25 cellular contexts compared by ENCODE assay signal in genomic region chr3:187536185-187536584, GRCh38.
"Had no signal": no experiment of that assay in that cellular context is flagged by ENCODE, and none has a peak within 500 bp of the region (broad histone marks: within the 10 kb centered on the region; RNA-seq: fewer than 3 reads in every experiment).

No MANE protein-coding gene starts in this region.

- H2AFZ ChIP-seq: hepatocyte had no signal

- H3K4me2 ChIP-seq: hepatocyte had no signal

- FAIRE-seq: endometrium, frontal cortex, kidney had no signal

- H3K79me2 ChIP-seq: hepatocyte had no signal

- H3K36me3 ChIP-seq: colonic mucosa, gastroesophageal sphincter, heart left ventricle, left lung, lower lobe of right lung had no signal

- H3K4me1 ChIP-seq: colonic mucosa, foreskin keratinocyte, gastroesophageal sphincter, heart left ventricle, left lung, lower lobe of right lung had no signal

- ATAC-seq: effector memory CD8-positive, alpha-beta T cell; esophagus mucosa; foreskin keratinocyte; gastroesophageal sphincter; heart left ventricle; left lung; left ventricle myocardium superior; lower lobe of right lung; mucosa of descending colon had no signal

- H3K9me3 ChIP-seq: colonic mucosa, heart left ventricle, lower lobe of right lung, mucosa of descending colon had no signal

- H3K27me3 ChIP-seq: colonic mucosa, foreskin keratinocyte, gastroesophageal sphincter, hepatocyte, left lung had no signal

- DNase-seq: colonic mucosa; cortex of kidney; effector CD8-positive, alpha-beta T cell; effector memory CD8-positive, alpha-beta T cell; endodermal cell; erythroblast; foreskin keratinocyte; heart left ventricle; hypothalamus; immature natural killer cell; islet precursor cell; kidney; kidney glomerular epithelial cell; left lung; left ventricle myocardium superior; lower lobe of right lung; mesenchymal stem cell; mucosa of descending colon; naive B cell had no signal

- H3K27ac ChIP-seq: colonic mucosa, epithelial cell of prostate, foreskin keratinocyte, gastroesophageal sphincter, heart left ventricle, hepatocyte, left lung, lower lobe of right lung had no signal

- H3K4me3 ChIP-seq: colonic mucosa, gastroesophageal sphincter, heart left ventricle, hepatocyte, left lung, lower lobe of right lung, mucosa of descending colon had no signal
